8 cellular contexts compared by ENCODE assay signal in the genomic region with DNA sequence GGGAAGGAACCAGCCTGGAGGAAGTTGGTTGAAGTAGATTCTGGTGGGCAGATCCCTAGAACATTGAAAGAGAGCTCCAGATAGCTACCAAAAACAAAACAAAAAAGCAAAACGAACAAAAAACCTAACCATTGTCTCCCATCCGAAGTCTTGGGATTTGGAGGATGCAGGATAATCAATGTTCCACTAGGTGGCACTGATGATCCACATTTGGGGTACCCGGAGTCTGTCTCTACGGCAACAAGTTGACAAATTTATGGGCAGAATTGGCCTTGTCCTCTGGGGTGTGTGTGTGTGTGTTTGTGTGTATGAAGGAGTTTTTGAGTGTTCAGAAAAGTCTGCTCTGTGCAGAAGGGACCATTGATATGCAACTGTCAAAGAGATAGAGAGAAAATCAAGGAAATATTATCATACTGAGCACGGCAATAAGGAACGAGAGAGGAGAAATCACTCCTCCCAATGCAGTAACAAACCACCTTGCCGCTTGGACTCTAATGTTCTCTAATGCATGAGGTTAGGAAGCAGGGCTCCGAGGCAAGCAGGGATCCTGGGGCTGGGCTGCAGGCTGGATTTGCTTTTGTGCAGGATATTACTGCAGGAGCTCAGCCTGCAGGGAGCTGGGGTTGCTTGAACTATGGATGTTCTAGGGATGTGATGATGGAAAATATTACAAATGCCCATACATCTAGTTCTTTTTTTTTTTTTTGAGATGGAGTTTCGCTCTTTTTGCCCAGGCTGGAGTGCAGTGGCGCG. TPM values are rescaled to one million over a fixed set of nuclear protein-coding genes. Genes with fewer than 3 reads are reported as not detected.
DNase-seq lines count a peak whose midpoint lies in the region; ATAC-seq and TF ChIP-seq lines count a peak whose summit lies in the region.

No MANE protein-coding gene starts in this region.

- intact Hi-C loops in stomach (cut with DNase I; ENCODE audit: low total_unique reads) = no loop called here

- peak; percentile 65 for DNase-seq in activated CD8-positive, alpha-beta memory T cell treated with anti-CD3 and anti-CD28 coated beads for 24 hours
- DNase-seq in activated CD8-positive, alpha-beta memory T cell treated with anti-CD3 and anti-CD28 coated beads, Interleukin-2, amount 50 U/mL, for 48 hours = no peak
- DNase-seq in HEK293T (ENCODE audit: extremely low spot score) = peak; percentile 76
- peak; percentile 57 for DNase-seq in NCI-H1694 treated with DMSO at 0.1 percent for 48 hours (lab: John Stamatoyannopoulos, UW)
- peak; percentile 46 for DNase-seq in WTC11 (ENCODE audit: low spot score)
- peak; percentile 43 to 58 (median 57) for DNase-seq in effector memory CD8-positive, alpha-beta T cell
- peak; percentile 84 for DNase-seq in medulla oblongata (ENCODE audit: extremely low spot score)
- no peak for DNase-seq in stomach

- H3K4me1 Mint-ChIP-seq in WTC11 = peaks cover 17% of the 10 kb centered on the region
- peaks cover 0 to 7% of the 10 kb centered on the region in 2 donors for H3K4me1 Mint-ChIP-seq in effector memory CD8-positive, alpha-beta T cell (ENCODE audit: low read depth in 2 of 2)

- no peaks in the 10 kb centered on the region for H3K36me3 ChIP-seq in stomach

- CTCF ChIA-PET in HEK293T (lab: Yijun Ruan, JAX) (interaction anchor here (0.6 to 1.5 kb wide), 14 partner anchors 11 to 799 kb away, joined by 3 to 7 read pairs (median 4); no protein-coding TSS in a partner anchor), WTC11 (lab: Charles Lee) (interaction anchor here (0.6 to 1.5 kb wide), 8 partner anchors 13 to 914 kb away, joined by 3 to 6 read pairs (median 4); no protein-coding TSS in a partner anchor)

- no peak for TF ChIP-seq EP300 in stomach (IDR thresholded peaks at IDR 0.05)

- no peaks in the 10 kb centered on the region; the same call in 1 of the 2 replicates for H3K27me3 Mint-ChIP-seq in WTC11 (ENCODE audit: low read depth)
- peaks cover 46 to 51% of the 10 kb centered on the region in 2 donors for H3K27me3 Mint-ChIP-seq in effector memory CD8-positive, alpha-beta T cell

- peak; percentile 58 for ATAC-seq in WTC11
- peak; percentile 61 for ATAC-seq in effector memory CD8-positive, alpha-beta T cell (replicated peaks)

- no peak overlapping the region for H3K4me3 ChIP-seq in stomach

- TF ChIP-seq CTCF in WTC11 (IDR thresholded peaks at IDR 0.05) (peak; percentile 74), stomach (IDR thresholded peaks at IDR 0.05) (peak in 5 of 7 experiments; percentile 74 to 83 (median 81))

- H3K9me3 ChIP-seq in stomach = no peaks in the 10 kb centered on the region

- no peaks in the 10 kb centered on the region for H3K36me3 Mint-ChIP-seq in WTC11
- peaks cover 8% of the 10 kb centered on the region for H3K36me3 Mint-ChIP-seq in effector memory CD8-positive, alpha-beta T cell (ENCODE audit: insufficient read depth)

- POLR2A ChIA-PET in HEK293T (lab: Yijun Ruan, JAX) = no interaction called here
- POLR2A ChIA-PET in WTC11 (lab: Charles Lee) = no interaction called here

- no peak for TF ChIP-seq POLR2A in stomach (IDR thresholded peaks at IDR 0.05)

- H3K4me3 Mint-ChIP-seq in WTC11 = peak overlapping the region; percentile 61
- no peak overlapping the region for H3K4me3 Mint-ChIP-seq in effector memory CD8-positive, alpha-beta T cell

- peaks cover 0 to 27% (median 7%) of the 10 kb centered on the region in 3 donors for H3K27me3 ChIP-seq in stomach

- no peak overlapping the region for H3K27ac ChIP-seq in stomach

- 40 to 49% (median 42%) methylated on average over 11 of the region's 11 CpGs for WGBS in stomach, 5 donors

- H3K4me1 ChIP-seq in stomach = peaks cover 0 to 11% (median 8%) of the 10 kb centered on the region in 4 donors

- H3K9me3 Mint-ChIP-seq in WTC11 = no peaks in the 10 kb centered on the region
- H3K9me3 Mint-ChIP-seq in effector memory CD8-positive, alpha-beta T cell = no peaks in the 10 kb centered on the region

- H3K27ac Mint-ChIP-seq in WTC11 = no peak overlapping the region
- no peak overlapping the region for H3K27ac Mint-ChIP-seq in effector memory CD8-positive, alpha-beta T cell

TF ChIP-seq in HEK293T, 16 proteins besides CTCF, POLR2A, EP300 and RAD21:
- TF ChIP-seq, protein P1, sequence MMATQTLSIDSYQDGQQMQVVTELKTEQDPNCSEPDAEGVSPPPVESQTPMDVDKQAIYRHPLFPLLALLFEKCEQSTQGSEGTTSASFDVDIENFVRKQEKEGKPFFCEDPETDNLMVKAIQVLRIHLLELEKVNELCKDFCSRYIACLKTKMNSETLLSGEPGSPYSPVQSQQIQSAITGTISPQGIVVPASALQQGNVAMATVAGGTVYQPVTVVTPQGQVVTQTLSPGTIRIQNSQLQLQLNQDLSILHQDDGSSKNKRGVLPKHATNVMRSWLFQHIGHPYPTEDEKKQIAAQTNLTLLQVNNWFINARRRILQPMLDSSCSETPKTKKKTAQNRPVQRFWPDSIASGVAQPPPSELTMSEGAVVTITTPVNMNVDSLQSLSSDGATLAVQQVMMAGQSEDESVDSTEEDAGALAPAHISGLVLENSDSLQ (IDR thresholded peaks at IDR 0.05) = peak; percentile 96
- no peak for TF ChIP-seq NFRKB (IDR thresholded peaks at IDR 0.05)
- TF ChIP-seq SUZ12 (IDR thresholded peaks at IDR 0.05) = no peak
- TF ChIP-seq HDGF (IDR thresholded peaks at IDR 0.05; ENCODE audit: borderline replicate concordance) = no peak

TF ChIP-seq in WTC11, 78 proteins besides CTCF, POLR2A, EP300 and RAD21 (continues in another document):
- TF ChIP-seq ZNF416 (CRISPR knock-in tag; IDR thresholded peaks at IDR 0.05) (no peak), ZNF138 (CRISPR knock-in tag; conservative IDR thresholded peaks at IDR 0.05) (no peak), ZBTB21 (CRISPR knock-in tag; IDR thresholded peaks at IDR 0.05; ENCODE audit: borderline replicate concordance) (no peak), CBFB (CRISPR knock-in tag; IDR thresholded peaks at IDR 0.05; ENCODE audit: low read depth) (no peak), MYBL2 (CRISPR knock-in tag; IDR thresholded peaks at IDR 0.05) (no peak), TCF7 (CRISPR knock-in tag; IDR thresholded peaks at IDR 0.05; ENCODE audit: low read depth) (no peak), GABPB1 (CRISPR knock-in tag; IDR thresholded peaks at IDR 0.05) (no peak), OVOL2 (CRISPR knock-in tag; IDR thresholded peaks at IDR 0.05; ENCODE audit: borderline replicate concordance) (no peak), EMX1 (CRISPR knock-in tag; IDR thresholded peaks at IDR 0.05) (no peak), ZNF671 (CRISPR knock-in tag; IDR thresholded peaks at IDR 0.05) (no peak), ZNF232 (CRISPR knock-in tag; IDR thresholded peaks at IDR 0.05) (no peak), JUN (CRISPR knock-in tag; IDR thresholded peaks at IDR 0.05) (no peak), RELA (CRISPR knock-in tag; IDR thresholded peaks at IDR 0.05; ENCODE audit: borderline replicate concordance) (no peak), PRRX2 (CRISPR knock-in tag; IDR thresholded peaks at IDR 0.05) (no peak), FOXK1 (CRISPR knock-in tag; IDR thresholded peaks at IDR 0.05) (no peak)
- TF ChIP-seq, protein P2, sequence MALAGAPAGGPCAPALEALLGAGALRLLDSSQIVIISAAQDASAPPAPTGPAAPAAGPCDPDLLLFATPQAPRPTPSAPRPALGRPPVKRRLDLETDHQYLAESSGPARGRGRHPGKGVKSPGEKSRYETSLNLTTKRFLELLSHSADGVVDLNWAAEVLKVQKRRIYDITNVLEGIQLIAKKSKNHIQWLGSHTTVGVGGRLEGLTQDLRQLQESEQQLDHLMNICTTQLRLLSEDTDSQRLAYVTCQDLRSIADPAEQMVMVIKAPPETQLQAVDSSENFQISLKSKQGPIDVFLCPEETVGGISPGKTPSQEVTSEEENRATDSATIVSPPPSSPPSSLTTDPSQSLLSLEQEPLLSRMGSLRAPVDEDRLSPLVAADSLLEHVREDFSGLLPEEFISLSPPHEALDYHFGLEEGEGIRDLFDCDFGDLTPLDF (CRISPR knock-in tag; IDR thresholded peaks at IDR 0.05) = no peak
- TF ChIP-seq, protein P3, sequence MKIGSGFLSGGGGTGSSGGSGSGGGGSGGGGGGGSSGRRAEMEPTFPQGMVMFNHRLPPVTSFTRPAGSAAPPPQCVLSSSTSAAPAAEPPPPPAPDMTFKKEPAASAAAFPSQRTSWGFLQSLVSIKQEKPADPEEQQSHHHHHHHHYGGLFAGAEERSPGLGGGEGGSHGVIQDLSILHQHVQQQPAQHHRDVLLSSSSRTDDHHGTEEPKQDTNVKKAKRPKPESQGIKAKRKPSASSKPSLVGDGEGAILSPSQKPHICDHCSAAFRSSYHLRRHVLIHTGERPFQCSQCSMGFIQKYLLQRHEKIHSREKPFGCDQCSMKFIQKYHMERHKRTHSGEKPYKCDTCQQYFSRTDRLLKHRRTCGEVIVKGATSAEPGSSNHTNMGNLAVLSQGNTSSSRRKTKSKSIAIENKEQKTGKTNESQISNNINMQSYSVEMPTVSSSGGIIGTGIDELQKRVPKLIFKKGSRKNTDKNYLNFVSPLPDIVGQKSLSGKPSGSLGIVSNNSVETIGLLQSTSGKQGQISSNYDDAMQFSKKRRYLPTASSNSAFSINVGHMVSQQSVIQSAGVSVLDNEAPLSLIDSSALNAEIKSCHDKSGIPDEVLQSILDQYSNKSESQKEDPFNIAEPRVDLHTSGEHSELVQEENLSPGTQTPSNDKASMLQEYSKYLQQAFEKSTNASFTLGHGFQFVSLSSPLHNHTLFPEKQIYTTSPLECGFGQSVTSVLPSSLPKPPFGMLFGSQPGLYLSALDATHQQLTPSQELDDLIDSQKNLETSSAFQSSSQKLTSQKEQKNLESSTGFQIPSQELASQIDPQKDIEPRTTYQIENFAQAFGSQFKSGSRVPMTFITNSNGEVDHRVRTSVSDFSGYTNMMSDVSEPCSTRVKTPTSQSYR (CRISPR knock-in tag; IDR thresholded peaks at IDR 0.05) = no peak

RNA-seq across cellular contexts. Expression of a gene that starts 59.8 kb away (rescaled TPM):
- 14.1 to 15.8 TPM (median 15.0 TPM) in 3 replicates for total RNA-seq in WTC11 (2021)
- total RNA-seq in stomach = 10 to 100 TPM in 1 of 5 donors, 1 to 10 TPM in 4; 1.2 to 36.2 (median 6.4) TPM
- polyA plus RNA-seq in stomach = 1 to 10 TPM; 4.3 to 6.4 (median 5.2) TPM

Comparison
In these comparisons a context has a peak if more than half of its experiments do, and no peak if none do; other contexts are left out.
1. DNase-seq: peak in activated CD8-positive, alpha-beta memory T cell treated with anti-CD3 and anti-CD28 coated beads for 24 hours (single experiment), HEK293T (single experiment), NCI-H1694 treated with DMSO at 0.1 percent for 48 hours (single experiment), WTC11 (single experiment), effector memory CD8-positive, alpha-beta T cell (3 of 3) and medulla oblongata (single experiment); none in activated CD8-positive, alpha-beta memory T cell treated with anti-CD3 and anti-CD28 coated beads, Interleukin-2, amount 50 U/mL, for 48 hours (single experiment) and stomach (single experiment).